Comparison of ENCODE assay signal across 8 cellular contexts in genomic region chr14:51239813-51240803, GRCh38. TPM values are rescaled to one million over a fixed set of nuclear protein-coding genes. Genes with fewer than 3 reads are reported as not detected.
A peak's percentile ranks its signal among the peaks of the same experiment; 100 is the strongest.
DNase-seq lines count a peak whose midpoint lies in the region; ATAC-seq and TF ChIP-seq lines count a peak whose summit lies in the region.

Gene TMX1 (plus strand): TSS chr14:51240247. CDS start chr14:51240293, 46 bp downstream.

- H3K4me3 ChIP-seq in GM06990 (replicated peaks; ENCODE audit: low read depth, low read length), result peak within 1 kb of the TSS; percentile 80
- peak within 1 kb of the TSS; percentile 78 to 91 for H3K4me3 ChIP-seq in gastroesophageal sphincter
- H3K4me3 ChIP-seq in neutrophil (ENCODE audit: low read depth in 1 of 2, low read length in 1 of 2), result peak within 1 kb of the TSS; percentile 92 to 96

- in situ Hi-C loops in SK-MEL-5 (cut with HindIII; ENCODE audit: low pct_unique_long_range_greater_than_20kb, low sequenced_read_pairs), result no loop called here

- no peaks in the 10 kb centered on the region; the same call in 1 of the 2 replicates for H3K27me3 Mint-ChIP-seq in HFFc6 (ENCODE audit: insufficient read depth)

- no peaks in the 10 kb centered on the region for H3K27me3 ChIP-seq in GM06990 (replicated peaks; ENCODE audit: control insufficient read depth, insufficient read depth, low read length)
- H3K27me3 ChIP-seq in gastroesophageal sphincter, result no peaks in the 10 kb centered on the region
- no peaks in the 10 kb centered on the region for H3K27me3 ChIP-seq in neutrophil

- DNase-seq in GM06990 (ENCODE audit: extremely low read depth, insufficient read length) (peak; percentile 96), HFFc6 (peak; percentile 99), NAMALWA (ENCODE audit: low spot score) (peak; percentile 95), SK-MEL-5 (ENCODE audit: low read depth, low spot score) (peak; percentile 100)
- peak; percentile 87 for DNase-seq in activated naive CD4-positive, alpha-beta T cell treated with Interleukin-2 at 50 U/mL for 16 hours

- 0 to 2% methylated on average over 12 to 16 of the region's 65 CpGs for WGBS in gastroesophageal sphincter (ENCODE audit: low coverage in 1 of 2), 2 donors

- H3K9me3 ChIP-seq in gastroesophageal sphincter (no peaks in the 10 kb centered on the region), neutrophil (no peaks in the 10 kb centered on the region)

- H3K4me3 Mint-ChIP-seq in HFFc6, result no peak within 1 kb of the TSS

- H3K4me1 Mint-ChIP-seq in HFFc6 (ENCODE audit: low read depth), result no peaks in the 10 kb centered on the region

- peak; percentile 10 for TF ChIP-seq CTCF in GM06990 (IDR thresholded peaks at IDR 0.05; ENCODE audit: insufficient read depth, low read length, poor library complexity, severe bottlenecking)
- peak; percentile 41 for TF ChIP-seq CTCF in HFFc6 (IDR thresholded peaks at IDR 0.05)
- peak in 2 of 4 experiments; percentile 10 to 31 for TF ChIP-seq CTCF in gastroesophageal sphincter (IDR thresholded peaks at IDR 0.05)
- TF ChIP-seq CTCF in neutrophil (IDR thresholded peaks at IDR 0.05), result no peak
- no peak for TF ChIP-seq CTCF in subcutaneous adipose tissue (IDR thresholded peaks at IDR 0.05; ENCODE audit: low read depth)

- no peaks in the 10 kb centered on the region; the same call in 1 of the 2 replicates for H3K36me3 ChIP-seq in GM06990 (ENCODE audit: control insufficient read depth, insufficient read depth, low read length)
- peaks cover 0 to 5% of the 10 kb centered on the region in 2 donors for H3K36me3 ChIP-seq in gastroesophageal sphincter
- H3K36me3 ChIP-seq in neutrophil, result peaks cover under 1% of the 10 kb centered on the region

- no peaks in the 10 kb centered on the region for H3K36me3 Mint-ChIP-seq in HFFc6 (ENCODE audit: low read depth)

- no peak within 1 kb of the TSS for H3K27ac Mint-ChIP-seq in HFFc6

- ATAC-seq in gastroesophageal sphincter, result peak; percentile 100

- H3K27ac ChIP-seq in gastroesophageal sphincter, result peak within 1 kb of the TSS; percentile 56 to 90 (median 88)
- peak within 1 kb of the TSS; percentile 78 for H3K27ac ChIP-seq in neutrophil

- TF ChIP-seq POLR2A in gastroesophageal sphincter (IDR thresholded peaks at IDR 0.05), result peak; percentile 80 to 85

- no peak for TF ChIP-seq EP300 in gastroesophageal sphincter (IDR thresholded peaks at IDR 0.05)

- peaks cover 5 to 38% (median 21%) of the 10 kb centered on the region in 3 donors for H3K4me1 ChIP-seq in gastroesophageal sphincter
- peaks cover 22 to 34% of the 10 kb centered on the region in 2 experiments for H3K4me1 ChIP-seq in neutrophil (ENCODE audit: control insufficient read depth in 1 of 2, insufficient read depth in 1 of 2, low read depth in 1 of 2, low read length in 1 of 2)

- no peaks in the 10 kb centered on the region for H3K9me3 Mint-ChIP-seq in HFFc6

RNA-seq across cellular contexts. Expression of gene TMX1, which starts in this region (rescaled TPM):
- total RNA-seq in HFFc6 (2021; fragmentation: NEBNext Ultra II Directional; extraction: Animal tissue kit (Norgen Biotek cat#: 25700)), result 10 to 100 TPM; 38.3 to 48.3 (median 46.0) TPM
- 68.3 and 75.8 TPM in 2 replicates for total RNA-seq in SK-MEL-5 (2014; rRNA removed; shearing (Covaris generic))
- 46.3 and 48.0 TPM in 2 replicates for polyA plus RNA-seq in SK-MEL-5 (2015; cell fraction: cytosol; rRNA removed)
- 27.8 and 33.7 TPM in 2 replicates for polyA plus RNA-seq in SK-MEL-5 (2015; cell fraction: nucleus; rRNA removed)
- 10 to 100 TPM; 20.9 to 33.0 (median 26.5) TPM for total RNA-seq in gastroesophageal sphincter
- 10 to 100 TPM; 32.0 to 54.6 (median 47.7) TPM for total RNA-seq in subcutaneous adipose tissue

Comparison
In these comparisons a context has a peak if more than half of its experiments do, and no peak if none do; other contexts are left out.
1. Peak in every context shown above with its lines: DNase-seq, ATAC-seq, H3K4me3 ChIP-seq and H3K27ac ChIP-seq.
2. CTCF ChIP-seq: peak in GM06990 (single experiment) and HFFc6 (single experiment); none in neutrophil (single experiment) and subcutaneous adipose tissue (single experiment).